Comparison of ENCODE assay signal across 8 cellular contexts in genomic region chr1:151047591-151047924, GRCh38. TPM values are rescaled to one million over a fixed set of nuclear protein-coding genes. Genes with fewer than 3 reads are reported as not detected.
DNase-seq lines count a peak whose midpoint lies in the region; ATAC-seq and TF ChIP-seq lines count a peak whose summit lies in the region.

TSS of gene C1orf56 (plus strand) at chr1:151047751. CDS start at chr1:151047848, 97 bp downstream.

- peaks cover 24% of the 10 kb centered on the region for H3K4me1 Mint-ChIP-seq in neural progenitor cell

- H3K27me3 ChIP-seq in HUES48 (ENCODE audit: control insufficient read depth, insufficient read depth, low read length) (no peaks in the 10 kb centered on the region), gastroesophageal sphincter (no peaks in the 10 kb centered on the region), neural progenitor cell (no peaks in the 10 kb centered on the region), vagina (no peaks in the 10 kb centered on the region)

- peaks cover 14% of the 10 kb centered on the region for H3K79me2 ChIP-seq in neural progenitor cell (ENCODE audit: low read depth)

- no peaks in the 10 kb centered on the region for H3K9me3 Mint-ChIP-seq in neural progenitor cell

- TF ChIP-seq CTCF in gastroesophageal sphincter (IDR thresholded peaks at IDR 0.05) (peak in 1 of 4 experiments; percentile 17), neural progenitor cell (IDR thresholded peaks at IDR 0.05) (no peak), vagina (IDR thresholded peaks at IDR 0.05) (no peak)

- peak within 1 kb of the TSS; percentile 98 for H3K4me2 ChIP-seq in neural progenitor cell

- H3K27ac Mint-ChIP-seq in neural progenitor cell, result peak within 1 kb of the TSS; percentile 95

- H3K4me3 ChIP-seq in HUES48 (ENCODE audit: low read depth, low read length) (peak within 1 kb of the TSS; percentile 86), gastroesophageal sphincter (peak within 1 kb of the TSS; percentile 50 to 63), neural progenitor cell (peak within 1 kb of the TSS; percentile 69), vagina (peak within 1 kb of the TSS; percentile 72 to 85)

- H3K27ac ChIP-seq in HUES48 (ENCODE audit: low read depth, low read length), result peak within 1 kb of the TSS; percentile 87
- peak within 1 kb of the TSS; percentile 41 to 97 (median 91) for H3K27ac ChIP-seq in gastroesophageal sphincter
- H3K27ac ChIP-seq in neural progenitor cell, result no peak within 1 kb of the TSS
- H3K27ac ChIP-seq in vagina, result peak within 1 kb of the TSS; percentile 93

- H3K4me3 Mint-ChIP-seq in neural progenitor cell, result peak within 1 kb of the TSS; percentile 98

- WGBS in gastroesophageal sphincter (ENCODE audit: low coverage in 1 of 2), 2 donors, result 0% methylated on average over 1 of the region's 29 CpGs; no CpG with 5 or more reads in 1 of the 2 donors

- H4K20me1 ChIP-seq in neural progenitor cell (ENCODE audit: low read depth), result no peaks in the 10 kb centered on the region

- H3K27me3 Mint-ChIP-seq in neural progenitor cell (ENCODE audit: insufficient read depth, low read depth), result peaks cover 12% of the 10 kb centered on the region

- no peaks in the 10 kb centered on the region for H3K9me3 ChIP-seq in HUES48 (ENCODE audit: control insufficient read depth, insufficient read depth, low read length)
- H3K9me3 ChIP-seq in gastroesophageal sphincter, result no peaks in the 10 kb centered on the region
- no peaks in the 10 kb centered on the region for H3K9me3 ChIP-seq in neural progenitor cell (ENCODE audit: low read depth)
- no peaks in the 10 kb centered on the region for H3K9me3 ChIP-seq in vagina

- H3K9ac ChIP-seq in HUES48 (ENCODE audit: low read depth, low read length) (peak within 1 kb of the TSS; percentile 92), neural progenitor cell (peak within 1 kb of the TSS; percentile 47)

- no peaks in the 10 kb centered on the region; the same call in 1 of the 2 replicates for H3K4me1 ChIP-seq in HUES48 (ENCODE audit: control insufficient read depth, insufficient read depth, low read length)
- H3K4me1 ChIP-seq in gastroesophageal sphincter, result peaks cover 0 to 35% (median 4%) of the 10 kb centered on the region in 3 donors
- H3K4me1 ChIP-seq in neural progenitor cell, result peaks cover 6% of the 10 kb centered on the region
- H3K4me1 ChIP-seq in vagina, result peaks cover 22% of the 10 kb centered on the region

- ATAC-seq in GM19023 (IDR thresholded peaks at IDR 0.05; ENCODE audit: unreplicated experiment) (peak; percentile 52), gastroesophageal sphincter (peak; percentile 84)

- intact Hi-C loops in vagina (cut with DNase I), result no loop called here

- H3F3A ChIP-seq in neural progenitor cell (ENCODE audit: low read depth), result peaks cover 47% of the 10 kb centered on the region

- peak within 1 kb of the TSS; percentile 85 for H2AFZ ChIP-seq in neural progenitor cell (replicated peaks)

- no peak for TF ChIP-seq EP300 in gastroesophageal sphincter (IDR thresholded peaks at IDR 0.05)

- TF ChIP-seq POLR2A in gastroesophageal sphincter (IDR thresholded peaks at IDR 0.05), result peak; percentile 40 to 44
- peak in 1 of 2 donors; percentile 59 for TF ChIP-seq POLR2A in vagina (IDR thresholded peaks at IDR 0.05)

- DNase-seq in AG20443 (ENCODE audit: low spot score) (peak; percentile 97), RKO (ENCODE audit: low spot score) (peak; percentile 75), neural progenitor cell (ENCODE audit: low spot score) (peak; percentile 84), vagina (ENCODE audit: extremely low spot score in 2 of 2) (no peak)
- peak; percentile 63 for DNase-seq in activated naive CD4-positive, alpha-beta T cell treated with anti-CD3 and anti-CD28 coated beads, Interleukin-2, amount 50 U/mL, for 16 hours

- peaks cover 25% of the 10 kb centered on the region for H3K36me3 ChIP-seq in HUES48 (ENCODE audit: control insufficient read depth, insufficient read depth, low read length)
- H3K36me3 ChIP-seq in gastroesophageal sphincter, result peaks cover 0 to 21% of the 10 kb centered on the region in 2 donors
- no peaks in the 10 kb centered on the region for H3K36me3 ChIP-seq in neural progenitor cell
- peaks cover 0 to 8% of the 10 kb centered on the region in 2 donors for H3K36me3 ChIP-seq in vagina

- H3K36me3 Mint-ChIP-seq in neural progenitor cell, result peaks cover 5% of the 10 kb centered on the region

RNA-seq across cellular contexts. Expression of gene C1orf56, which starts in this region (rescaled TPM):
- total RNA-seq in gastroesophageal sphincter (1 to 10 TPM; 3.7 to 9.8 (median 7.0) TPM), neural progenitor cell (ENCODE audit: low replicate concordance) (2.9 and 5.5 TPM in 2 replicates), vagina (5.2 TPM)

Comparison
In these comparisons a context has a peak if more than half of its experiments do, and no peak if none do; other contexts are left out.
1. DNase-seq: peak in AG20443 (single experiment), RKO (single experiment), activated naive CD4-positive, alpha-beta T cell treated with anti-CD3 and anti-CD28 coated beads, Interleukin-2, amount 50 U/mL, for 16 hours (single experiment) and neural progenitor cell (single experiment); none in vagina (0 of 2).
2. Peak in every context shown above with its lines, with median percentiles within 50 percentile points of each other: H3K4me3 ChIP-seq.